ENCODE assay signal across 1 cellular context in the genomic region with DNA sequence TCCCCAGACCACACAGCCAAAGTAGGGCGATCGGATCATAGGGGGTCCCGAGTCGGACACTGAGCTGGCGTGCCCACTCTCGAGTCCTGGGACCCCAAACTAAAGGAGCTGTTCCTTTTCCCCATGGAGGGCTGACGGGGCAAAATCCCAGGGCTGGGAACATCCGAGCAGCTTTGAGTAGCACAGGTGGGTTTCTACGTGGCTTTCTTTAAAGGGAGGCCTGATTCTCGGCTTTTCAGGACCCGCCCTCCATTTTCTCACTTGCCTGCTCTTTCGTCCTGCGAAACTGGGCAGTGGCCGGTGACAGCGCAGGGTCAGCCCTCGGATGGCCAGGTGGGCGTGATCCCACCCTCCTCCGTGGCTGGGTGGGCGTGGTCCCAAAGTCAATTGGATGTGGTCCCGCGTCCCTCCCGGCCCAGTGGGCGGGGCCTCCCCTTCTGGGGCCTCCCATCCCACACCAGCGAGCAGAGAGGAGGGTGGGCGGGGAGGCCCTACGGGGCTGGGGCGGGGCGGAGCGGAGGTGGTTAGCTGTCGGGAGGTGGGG.
TF ChIP-seq lines count a peak whose summit lies in the region.

No MANE protein-coding gene starts in this region.

TF ChIP-seq in K562, 482 proteins besides CTCF, POLR2A, EP300 and RAD21 (continued from another document and continues in another):
- TF ChIP-seq, protein P1, sequence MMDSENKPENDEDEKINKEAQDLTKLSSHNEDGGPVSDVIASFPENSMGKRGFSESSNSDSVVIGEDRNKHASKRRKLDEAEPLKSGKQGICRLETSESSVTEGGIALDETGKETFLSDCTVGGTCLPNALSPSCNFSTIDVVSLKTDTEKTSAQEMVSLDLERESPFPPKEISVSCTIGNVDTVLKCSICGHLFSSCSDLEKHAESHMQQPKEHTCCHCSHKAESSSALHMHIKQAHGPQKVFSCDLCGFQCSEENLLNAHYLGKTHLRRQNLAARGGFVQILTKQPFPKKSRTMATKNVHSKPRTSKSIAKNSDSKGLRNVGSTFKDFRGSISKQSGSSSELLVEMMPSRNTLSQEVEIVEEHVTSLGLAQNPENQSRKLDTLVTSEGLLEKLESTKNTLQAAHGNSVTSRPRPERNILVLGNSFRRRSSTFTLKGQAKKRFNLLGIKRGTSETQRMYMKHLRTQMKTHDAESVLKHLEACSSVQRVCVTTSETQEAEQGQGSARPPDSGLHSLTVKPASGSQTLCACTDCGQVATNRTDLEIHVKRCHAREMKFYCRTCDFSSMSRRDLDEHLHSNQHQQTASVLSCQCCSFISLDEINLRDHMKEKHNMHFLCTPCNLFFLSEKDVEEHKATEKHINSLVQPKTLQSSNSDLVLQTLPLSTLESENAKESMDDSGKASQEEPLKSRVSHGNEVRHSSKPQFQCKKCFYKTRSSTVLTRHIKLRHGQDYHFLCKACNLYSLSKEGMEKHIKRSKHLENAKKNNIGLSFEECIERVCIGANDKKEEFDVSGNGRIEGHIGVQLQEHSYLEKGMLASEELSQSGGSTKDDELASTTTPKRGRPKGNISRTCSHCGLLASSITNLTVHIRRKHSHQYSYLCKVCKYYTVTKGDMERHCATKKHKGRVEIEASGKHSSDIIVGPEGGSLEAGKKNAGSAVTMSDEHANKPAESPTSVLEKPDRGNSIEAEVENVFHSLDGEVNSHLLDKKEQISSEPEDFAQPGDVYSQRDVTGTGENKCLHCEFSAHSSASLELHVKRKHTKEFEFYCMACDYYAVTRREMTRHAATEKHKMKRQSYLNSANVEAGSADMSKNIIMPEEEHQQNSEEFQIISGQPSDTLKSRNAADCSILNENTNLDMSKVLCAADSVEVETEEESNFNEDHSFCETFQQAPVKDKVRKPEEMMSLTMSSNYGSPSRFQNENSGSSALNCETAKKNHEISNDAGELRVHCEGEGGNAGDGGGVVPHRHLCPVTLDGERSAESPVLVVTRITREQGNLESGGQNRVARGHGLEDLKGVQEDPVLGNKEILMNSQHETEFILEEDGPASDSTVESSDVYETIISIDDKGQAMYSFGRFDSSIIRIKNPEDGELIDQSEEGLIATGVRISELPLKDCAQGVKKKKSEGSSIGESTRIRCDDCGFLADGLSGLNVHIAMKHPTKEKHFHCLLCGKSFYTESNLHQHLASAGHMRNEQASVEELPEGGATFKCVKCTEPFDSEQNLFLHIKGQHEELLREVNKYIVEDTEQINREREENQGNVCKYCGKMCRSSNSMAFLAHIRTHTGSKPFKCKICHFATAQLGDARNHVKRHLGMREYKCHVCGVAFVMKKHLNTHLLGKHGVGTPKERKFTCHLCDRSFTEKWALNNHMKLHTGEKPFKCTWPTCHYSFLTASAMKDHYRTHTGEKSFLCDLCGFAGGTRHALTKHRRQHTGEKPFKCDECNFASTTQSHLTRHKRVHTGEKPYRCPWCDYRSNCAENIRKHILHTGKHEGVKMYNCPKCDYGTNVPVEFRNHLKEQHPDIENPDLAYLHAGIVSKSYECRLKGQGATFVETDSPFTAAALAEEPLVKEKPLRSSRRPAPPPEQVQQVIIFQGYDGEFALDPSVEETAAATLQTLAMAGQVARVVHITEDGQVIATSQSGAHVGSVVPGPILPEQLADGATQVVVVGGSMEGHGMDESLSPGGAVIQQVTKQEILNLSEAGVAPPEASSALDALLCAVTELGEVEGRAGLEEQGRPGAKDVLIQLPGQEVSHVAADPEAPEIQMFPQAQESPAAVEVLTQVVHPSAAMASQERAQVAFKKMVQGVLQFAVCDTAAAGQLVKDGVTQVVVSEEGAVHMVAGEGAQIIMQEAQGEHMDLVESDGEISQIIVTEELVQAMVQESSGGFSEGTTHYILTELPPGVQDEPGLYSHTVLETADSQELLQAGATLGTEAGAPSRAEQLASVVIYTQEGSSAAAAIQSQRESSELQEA (IDR thresholded peaks at IDR 0.05; ENCODE audit: low read depth) = no peak
- TF ChIP-seq SAP30 (IDR thresholded peaks at IDR 0.05; ENCODE audit: borderline replicate concordance, insufficient read depth, low read depth, low read length, poor library complexity, severe bottlenecking) = peak; percentile 70
- 0 out of 2 replicates have a peak, but pooled peaks have one; percentile 31 for TF ChIP-seq HDGF (IDR thresholded peaks at IDR 0.05)
- no peak for TF ChIP-seq RAD51 (IDR thresholded peaks at IDR 0.05; ENCODE audit: borderline replicate concordance, low read depth)
- peak; percentile 14; the same call in 1 of the 2 replicates for TF ChIP-seq HCFC1 (IDR thresholded peaks at IDR 0.05; ENCODE audit: low read depth, low read length)
- TF ChIP-seq RHOXF2B (CRISPR knock-in tag; conservative IDR thresholded peaks at IDR 0.05) = 0 out of 2 replicates have a peak, but pooled peaks have one; percentile 61
- TF ChIP-seq CBFA2T2 (conservative IDR thresholded peaks at IDR 0.05) = no peak
- peak; percentile 50; the same call in 1 of the 2 replicates for TF ChIP-seq ZNF316 (IDR thresholded peaks at IDR 0.05)
- no peak for TF ChIP-seq ZNF165 (CRISPR knock-in tag; IDR thresholded peaks at IDR 0.05; ENCODE audit: borderline replicate concordance)
- TF ChIP-seq, protein P2, sequence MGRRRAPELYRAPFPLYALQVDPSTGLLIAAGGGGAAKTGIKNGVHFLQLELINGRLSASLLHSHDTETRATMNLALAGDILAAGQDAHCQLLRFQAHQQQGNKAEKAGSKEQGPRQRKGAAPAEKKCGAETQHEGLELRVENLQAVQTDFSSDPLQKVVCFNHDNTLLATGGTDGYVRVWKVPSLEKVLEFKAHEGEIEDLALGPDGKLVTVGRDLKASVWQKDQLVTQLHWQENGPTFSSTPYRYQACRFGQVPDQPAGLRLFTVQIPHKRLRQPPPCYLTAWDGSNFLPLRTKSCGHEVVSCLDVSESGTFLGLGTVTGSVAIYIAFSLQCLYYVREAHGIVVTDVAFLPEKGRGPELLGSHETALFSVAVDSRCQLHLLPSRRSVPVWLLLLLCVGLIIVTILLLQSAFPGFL (CRISPR knock-in tag; IDR thresholded peaks at IDR 0.05) = no peak
- 0 out of 2 replicates have a peak, but pooled peaks have one; percentile 40 for TF ChIP-seq L3MBTL2 (IDR thresholded peaks at IDR 0.05)
- TF ChIP-seq, protein P3, sequence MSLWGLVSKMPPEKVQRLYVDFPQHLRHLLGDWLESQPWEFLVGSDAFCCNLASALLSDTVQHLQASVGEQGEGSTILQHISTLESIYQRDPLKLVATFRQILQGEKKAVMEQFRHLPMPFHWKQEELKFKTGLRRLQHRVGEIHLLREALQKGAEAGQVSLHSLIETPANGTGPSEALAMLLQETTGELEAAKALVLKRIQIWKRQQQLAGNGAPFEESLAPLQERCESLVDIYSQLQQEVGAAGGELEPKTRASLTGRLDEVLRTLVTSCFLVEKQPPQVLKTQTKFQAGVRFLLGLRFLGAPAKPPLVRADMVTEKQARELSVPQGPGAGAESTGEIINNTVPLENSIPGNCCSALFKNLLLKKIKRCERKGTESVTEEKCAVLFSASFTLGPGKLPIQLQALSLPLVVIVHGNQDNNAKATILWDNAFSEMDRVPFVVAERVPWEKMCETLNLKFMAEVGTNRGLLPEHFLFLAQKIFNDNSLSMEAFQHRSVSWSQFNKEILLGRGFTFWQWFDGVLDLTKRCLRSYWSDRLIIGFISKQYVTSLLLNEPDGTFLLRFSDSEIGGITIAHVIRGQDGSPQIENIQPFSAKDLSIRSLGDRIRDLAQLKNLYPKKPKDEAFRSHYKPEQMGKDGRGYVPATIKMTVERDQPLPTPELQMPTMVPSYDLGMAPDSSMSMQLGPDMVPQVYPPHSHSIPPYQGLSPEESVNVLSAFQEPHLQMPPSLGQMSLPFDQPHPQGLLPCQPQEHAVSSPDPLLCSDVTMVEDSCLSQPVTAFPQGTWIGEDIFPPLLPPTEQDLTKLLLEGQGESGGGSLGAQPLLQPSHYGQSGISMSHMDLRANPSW (CRISPR knock-in tag; IDR thresholded peaks at IDR 0.05) = 0 out of 2 replicates have a peak, but pooled peaks have one; percentile 83
- TF ChIP-seq, protein P4, sequence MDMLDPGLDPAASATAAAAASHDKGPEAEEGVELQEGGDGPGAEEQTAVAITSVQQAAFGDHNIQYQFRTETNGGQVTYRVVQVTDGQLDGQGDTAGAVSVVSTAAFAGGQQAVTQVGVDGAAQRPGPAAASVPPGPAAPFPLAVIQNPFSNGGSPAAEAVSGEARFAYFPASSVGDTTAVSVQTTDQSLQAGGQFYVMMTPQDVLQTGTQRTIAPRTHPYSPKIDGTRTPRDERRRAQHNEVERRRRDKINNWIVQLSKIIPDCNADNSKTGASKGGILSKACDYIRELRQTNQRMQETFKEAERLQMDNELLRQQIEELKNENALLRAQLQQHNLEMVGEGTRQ (CRISPR knock-in tag; IDR thresholded peaks at IDR 0.05) = no peak
- TF ChIP-seq, protein P5, sequence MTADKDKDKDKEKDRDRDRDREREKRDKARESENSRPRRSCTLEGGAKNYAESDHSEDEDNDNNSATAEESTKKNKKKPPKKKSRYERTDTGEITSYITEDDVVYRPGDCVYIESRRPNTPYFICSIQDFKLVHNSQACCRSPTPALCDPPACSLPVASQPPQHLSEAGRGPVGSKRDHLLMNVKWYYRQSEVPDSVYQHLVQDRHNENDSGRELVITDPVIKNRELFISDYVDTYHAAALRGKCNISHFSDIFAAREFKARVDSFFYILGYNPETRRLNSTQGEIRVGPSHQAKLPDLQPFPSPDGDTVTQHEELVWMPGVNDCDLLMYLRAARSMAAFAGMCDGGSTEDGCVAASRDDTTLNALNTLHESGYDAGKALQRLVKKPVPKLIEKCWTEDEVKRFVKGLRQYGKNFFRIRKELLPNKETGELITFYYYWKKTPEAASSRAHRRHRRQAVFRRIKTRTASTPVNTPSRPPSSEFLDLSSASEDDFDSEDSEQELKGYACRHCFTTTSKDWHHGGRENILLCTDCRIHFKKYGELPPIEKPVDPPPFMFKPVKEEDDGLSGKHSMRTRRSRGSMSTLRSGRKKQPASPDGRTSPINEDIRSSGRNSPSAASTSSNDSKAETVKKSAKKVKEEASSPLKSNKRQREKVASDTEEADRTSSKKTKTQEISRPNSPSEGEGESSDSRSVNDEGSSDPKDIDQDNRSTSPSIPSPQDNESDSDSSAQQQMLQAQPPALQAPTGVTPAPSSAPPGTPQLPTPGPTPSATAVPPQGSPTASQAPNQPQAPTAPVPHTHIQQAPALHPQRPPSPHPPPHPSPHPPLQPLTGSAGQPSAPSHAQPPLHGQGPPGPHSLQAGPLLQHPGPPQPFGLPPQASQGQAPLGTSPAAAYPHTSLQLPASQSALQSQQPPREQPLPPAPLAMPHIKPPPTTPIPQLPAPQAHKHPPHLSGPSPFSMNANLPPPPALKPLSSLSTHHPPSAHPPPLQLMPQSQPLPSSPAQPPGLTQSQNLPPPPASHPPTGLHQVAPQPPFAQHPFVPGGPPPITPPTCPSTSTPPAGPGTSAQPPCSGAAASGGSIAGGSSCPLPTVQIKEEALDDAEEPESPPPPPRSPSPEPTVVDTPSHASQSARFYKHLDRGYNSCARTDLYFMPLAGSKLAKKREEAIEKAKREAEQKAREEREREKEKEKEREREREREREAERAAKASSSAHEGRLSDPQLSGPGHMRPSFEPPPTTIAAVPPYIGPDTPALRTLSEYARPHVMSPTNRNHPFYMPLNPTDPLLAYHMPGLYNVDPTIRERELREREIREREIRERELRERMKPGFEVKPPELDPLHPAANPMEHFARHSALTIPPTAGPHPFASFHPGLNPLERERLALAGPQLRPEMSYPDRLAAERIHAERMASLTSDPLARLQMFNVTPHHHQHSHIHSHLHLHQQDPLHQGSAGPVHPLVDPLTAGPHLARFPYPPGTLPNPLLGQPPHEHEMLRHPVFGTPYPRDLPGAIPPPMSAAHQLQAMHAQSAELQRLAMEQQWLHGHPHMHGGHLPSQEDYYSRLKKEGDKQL (CRISPR knock-in tag; IDR thresholded peaks at IDR 0.05; ENCODE audit: borderline replicate concordance) = no peak
- peak; percentile 57; the same call in 1 of the 2 replicates for TF ChIP-seq ZNF24 (IDR thresholded peaks at IDR 0.05)
- peak; percentile 97 for TF ChIP-seq HMGN3 (IDR thresholded peaks at IDR 0.05; ENCODE audit: borderline replicate concordance, extremely low read depth, insufficient read length, low read depth, low read length)
- TF ChIP-seq OTX1 (CRISPR knock-in tag; IDR thresholded peaks at IDR 0.05) = no peak
- peak; percentile 44 to 76; a peak in 1 of 4 replicates for TF ChIP-seq SIN3A (IDR thresholded peaks at IDR 0.05; ENCODE audit: borderline replicate concordance in 2 of 2, control insufficient read depth in 1 of 2, low read depth in 2 of 2, low read length in 2 of 2)
- TF ChIP-seq CBX5 (IDR thresholded peaks at IDR 0.05; ENCODE audit: borderline replicate concordance, low read depth) = no peak
- TF ChIP-seq ZNF766 (CRISPR knock-in tag; conservative IDR thresholded peaks at IDR 0.05) = no peak
- TF ChIP-seq ZZZ3 (IDR thresholded peaks at IDR 0.05) = no peak
- TF ChIP-seq NFE2 (IDR thresholded peaks at IDR 0.05; ENCODE audit: low read depth) = peak; percentile 34; the same call in 1 of the 2 replicates
- TF ChIP-seq KDM5B (IDR thresholded peaks at IDR 0.05; ENCODE audit: insufficient replicate concordance, low read depth, low read length) = no peak
- no peak for TF ChIP-seq GABPB2 (CRISPR knock-in tag; conservative IDR thresholded peaks at IDR 0.05)
- peak; percentile 99 for TF ChIP-seq HNRNPLL (IDR thresholded peaks at IDR 0.05; ENCODE audit: low read depth, low read length, poor library complexity, severe bottlenecking)
- TF ChIP-seq HDAC1 (IDR thresholded peaks at IDR 0.05) = peak in 1 of 2 experiments; percentile 62; a peak in 1 of 4 replicates
- TF ChIP-seq, protein P6, sequence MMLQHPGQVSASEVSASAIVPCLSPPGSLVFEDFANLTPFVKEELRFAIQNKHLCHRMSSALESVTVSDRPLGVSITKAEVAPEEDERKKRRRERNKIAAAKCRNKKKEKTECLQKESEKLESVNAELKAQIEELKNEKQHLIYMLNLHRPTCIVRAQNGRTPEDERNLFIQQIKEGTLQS (IDR thresholded peaks at IDR 0.05) = no peak
- TF ChIP-seq, protein P6 (CRISPR knock-in tag; conservative IDR thresholded peaks at IDR 0.05) = no peak
- no peak for TF ChIP-seq NR2C1 (IDR thresholded peaks at IDR 0.05)
- no peak for TF ChIP-seq NR2C1 (tag; IDR thresholded peaks at IDR 0.05)
- TF ChIP-seq THRAP3 (IDR thresholded peaks at IDR 0.05; ENCODE audit: borderline replicate concordance) = no peak
- no peak for TF ChIP-seq SREBF1 (IDR thresholded peaks at IDR 0.05; ENCODE audit: borderline replicate concordance, low read depth, low read length)
- TF ChIP-seq, protein P7, sequence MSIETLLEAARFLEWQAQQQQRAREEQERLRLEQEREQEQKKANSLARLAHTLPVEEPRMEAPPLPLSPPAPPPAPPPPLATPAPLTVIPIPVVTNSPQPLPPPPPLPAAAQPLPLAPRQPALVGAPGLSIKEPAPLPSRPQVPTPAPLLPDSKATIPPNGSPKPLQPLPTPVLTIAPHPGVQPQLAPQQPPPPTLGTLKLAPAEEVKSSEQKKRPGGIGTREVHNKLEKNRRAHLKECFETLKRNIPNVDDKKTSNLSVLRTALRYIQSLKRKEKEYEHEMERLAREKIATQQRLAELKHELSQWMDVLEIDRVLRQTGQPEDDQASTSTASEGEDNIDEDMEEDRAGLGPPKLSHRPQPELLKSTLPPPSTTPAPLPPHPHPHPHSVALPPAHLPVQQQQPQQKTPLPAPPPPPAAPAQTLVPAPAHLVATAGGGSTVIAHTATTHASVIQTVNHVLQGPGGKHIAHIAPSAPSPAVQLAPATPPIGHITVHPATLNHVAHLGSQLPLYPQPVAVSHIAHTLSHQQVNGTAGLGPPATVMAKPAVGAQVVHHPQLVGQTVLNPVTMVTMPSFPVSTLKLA (conservative IDR thresholded peaks at IDR 0.05) = peak in 1 of 2 experiments; percentile 81; a peak in 3 of 4 replicates
- peak; percentile 98 for TF ChIP-seq EGR1 (conservative IDR thresholded peaks at IDR 0.05)
- no peak for TF ChIP-seq ZNF12 (CRISPR knock-in tag; IDR thresholded peaks at IDR 0.05)
- TF ChIP-seq NFYB (IDR thresholded peaks at IDR 0.05; ENCODE audit: extremely low read depth, insufficient read length) = no peak
- no peak for TF ChIP-seq ZNF696 (CRISPR knock-in tag; conservative IDR thresholded peaks at IDR 0.05)
